Comparison of ENCODE assay signal across 8 cellular contexts in genomic region chr6:157034433-157035230, GRCh38.
DNase-seq lines count a peak whose midpoint lies in the region; ATAC-seq and TF ChIP-seq lines count a peak whose summit lies in the region.

No MANE protein-coding gene starts in this region.

- WGBS in mammary epithelial cell (ENCODE audit: low coverage, missing lambda C conversion rate), result 7% methylated on average over 6 of the region's 6 CpGs
- WGBS in lung, 2 donors, result 30 to 39% methylated on average over 6 of the region's 6 CpGs

- H3K9ac ChIP-seq in mammary epithelial cell (ENCODE audit: insufficient read depth, low read length), result peak overlapping the region; percentile 68

- no peak overlapping the region for H2AFZ ChIP-seq in mammary epithelial cell (ENCODE audit: low read depth, low read length)

- in situ Hi-C loops in mammary epithelial cell (cut with MboI; ENCODE audit: low sequenced_read_pairs in 2 of 2), result loop anchor here in 1 of 2 donors (25.0 kb wide), 1 partner anchor 153 kb away; no protein-coding TSS in a partner anchor

- BruUV-seq in mammary epithelial cell (replicated peaks; lab: Mats Ljungman, UMichigan), result no TSS peak

- intact Hi-C loops in mammary epithelial cell (cut with micrococcal nuclease), result loop anchor here (1.0 to 10.0 kb wide), 4 partner anchors 150 to 1720 kb away; partner anchors contain the start of gene TFB1M

- dilution Hi-C loops in mammary epithelial cell (cut with HindIII; ENCODE audit: low sequenced_read_pairs), result no loop called here

- peak; percentile 37 for ATAC-seq in HG02981 (IDR thresholded peaks at IDR 0.05; ENCODE audit: unreplicated experiment)
- ATAC-seq in lung (ENCODE audit: insufficient read depth, low FRiP score), result no peak
- no peak for ATAC-seq in HG03045 (IDR thresholded peaks at IDR 0.05; ENCODE audit: unreplicated experiment)

- H3K27ac ChIP-seq in mammary epithelial cell (ENCODE audit: insufficient read depth, low read depth, low read length), result peak overlapping the region; percentile 93
- no peak overlapping the region for H3K27ac ChIP-seq in lung (ENCODE audit: low read depth in 1 of 2, low read length in 1 of 2)

- DNase-seq in DMS114 treated with DMSO at 0.1 percent for 48 hours (lab: John Stamatoyannopoulos, UW; ENCODE audit: unreplicated experiment) (peak; percentile 14), NOMO-1 treated with DMSO at 0.1 percent for 48 hours (lab: John Stamatoyannopoulos, UW; ENCODE audit: unreplicated experiment) (peak; percentile 47), mammary epithelial cell (peak; percentile 58), lung (ENCODE audit: low spot score) (no peak), ureter (ENCODE audit: low spot score) (no peak)
- no peak for DNase-seq in effector CD8-positive, alpha-beta T cell (lab: John Stamatoyannopoulos, UW)

- H3K27me3 ChIP-seq in mammary epithelial cell (ENCODE audit: insufficient read depth, low read length) (no peaks in the 10 kb centered on the region), lung (ENCODE audit: control insufficient read depth, insufficient read depth) (no peaks in the 10 kb centered on the region)

- CTCF ChIA-PET in mammary epithelial cell (lab: Charles Lee; ENCODE audit: low non-redundant PET), result interaction anchor here (0.6 to 1.0 kb wide), 2 partner anchors 11 to 240 kb away, joined by 5 to 7 read pairs; no protein-coding TSS in a partner anchor

- H3K4me3 ChIP-seq in mammary epithelial cell (replicated peaks in 1 of 3; ENCODE audit: insufficient read depth in 1 of 3, low read depth in 2 of 3, low read length in 3 of 3) (peak overlapping the region in 2 of 3 experiments; percentile 25 to 71), lung (no peak overlapping the region)

- H3K9me3 ChIP-seq in mammary epithelial cell (replicated peaks; ENCODE audit: insufficient read depth, low read length) (no peaks in the 10 kb centered on the region), lung (ENCODE audit: control insufficient read depth in 2 of 2, insufficient read depth in 1 of 2, low read length in 1 of 2) (peaks cover 0 to 3% of the 10 kb centered on the region in 2 donors)

- TF ChIP-seq CTCF in mammary epithelial cell (conservative IDR thresholded peaks at IDR 0.05 in 1 of 2, IDR thresholded peaks at IDR 0.05 in 1 of 2; ENCODE audit: extremely low read depth in 1 of 2, insufficient read depth in 1 of 2, low read depth in 1 of 2, low read length in 2 of 2) (peak; percentile 59 to 76), lung (IDR thresholded peaks at IDR 0.05; ENCODE audit: control extremely low read depth, extremely low read depth) (peak; percentile 40)

- peak overlapping the region; percentile 98 for H3K4me2 ChIP-seq in mammary epithelial cell (ENCODE audit: insufficient read depth, low read depth, low read length)

- H3K36me3 ChIP-seq in mammary epithelial cell (ENCODE audit: insufficient read depth, low read length), result no peaks in the 10 kb centered on the region
- no peaks in the 10 kb centered on the region for H3K36me3 ChIP-seq in lung (ENCODE audit: control insufficient read depth in 2 of 2, insufficient read depth in 2 of 2, low read length in 2 of 2)

- no peaks in the 10 kb centered on the region for H4K20me1 ChIP-seq in mammary epithelial cell (ENCODE audit: insufficient read depth, low read length)

- H3K4me1 ChIP-seq in mammary epithelial cell (ENCODE audit: insufficient read depth, low read length) (peaks cover 47% of the 10 kb centered on the region), lung (ENCODE audit: control insufficient read depth in 2 of 2, insufficient read depth in 2 of 2, low read length in 2 of 2) (peaks cover 2 to 6% of the 10 kb centered on the region in 2 donors)

- peaks cover 67% of the 10 kb centered on the region for H3K79me2 ChIP-seq in mammary epithelial cell (ENCODE audit: insufficient read depth, low read length)

Comparison
In these comparisons a context has a peak if more than half of its experiments do, and no peak if none do; other contexts are left out.
1. DNase-seq: peak in DMS114 treated with DMSO at 0.1 percent for 48 hours (single experiment), NOMO-1 treated with DMSO at 0.1 percent for 48 hours (single experiment) and mammary epithelial cell (single experiment); none in lung (single experiment), effector CD8-positive, alpha-beta T cell (single experiment) and ureter (single experiment).